24 cellular contexts compared by ENCODE assay signal in genomic region chr1:33640114-33640660, GRCh38.
DNase-seq lines count a peak whose midpoint lies in the region; ATAC-seq and TF ChIP-seq lines count a peak whose summit lies in the region.
"Had no signal": no experiment of that assay in that cellular context is flagged by ENCODE, and none has a peak within 500 bp of the region (broad histone marks: within the 10 kb centered on the region; RNA-seq: fewer than 3 reads in every experiment).

No MANE protein-coding gene starts in this region.

- TF ChIP-seq CTCF in fibroblast of lung (conservative IDR thresholded peaks at IDR 0.05 in 1 of 2, IDR thresholded peaks at IDR 0.05 in 1 of 2; ENCODE audit: low read depth in 1 of 2, low read length in 2 of 2), result no peak

- no peaks in the 10 kb centered on the region for H3K36me3 ChIP-seq in fibroblast of lung (ENCODE audit: control insufficient read depth, insufficient read depth, low read length)
- H3K36me3 ChIP-seq: brain microvascular endothelial cell, right atrium auricular region had no signal

- H3K4me2 ChIP-seq in fibroblast of lung (ENCODE audit: extremely low read depth, insufficient read depth, low read length), result no peak overlapping the region

- H3K4me3 ChIP-seq in fibroblast of lung (replicated peaks in 1 of 4; ENCODE audit: control extremely low read depth in 1 of 4, insufficient read depth in 1 of 4, low read depth in 3 of 4, low read length in 4 of 4), result no peak overlapping the region
- H3K4me3 ChIP-seq: right atrium auricular region, testis had no signal

- no peaks in the 10 kb centered on the region for H4K20me1 ChIP-seq in fibroblast of lung (ENCODE audit: control insufficient read depth, extremely low read depth, insufficient read depth, low read length)

- DNase-seq in NCI-H345 (lab: John Stamatoyannopoulos, UW) (peak; percentile 17), NCI-H345 treated with DMSO at 0.1 percent for 48 hours (lab: John Stamatoyannopoulos, UW; ENCODE audit: unreplicated experiment) (no peak), NCI-H69 (lab: John Stamatoyannopoulos, UW) (peak; percentile 7), fibroblast of lung (ENCODE audit: low read depth in 2 of 2) (peak; percentile 20), superior temporal gyrus (ENCODE audit: extremely low spot score) (peak; percentile 54)
- DNase-seq in activated CD8-positive, alpha-beta memory T cell treated with anti-CD3 and anti-CD28 coated beads for 24 hours, result no peak
- DNase-seq: activated CD8-positive, alpha-beta T cell treated with anti-CD3 and anti-CD28 coated beads, Interleukin-2, amount 10 ng/mL, durations not matched to agents 7 days and 5 days; activated naive CD4-positive, alpha-beta T cell treated with anti-CD3 and anti-CD28 coated beads, Interleukin-2, amount 50 U/mL, for 16 hours; AML-193; amniotic stem cell; brain microvascular endothelial cell; CD4-positive, alpha-beta T cell; HCEC 1CT; head of caudate nucleus; NCI-H1048; NCI-H187 treated with DMSO at 0.1 percent for 48 hours; posterior cingulate gyrus; stimulated activated CD4-positive, alpha-beta T cell treated with anti-CD3 and anti-CD28 coated beads, Interleukin-1b, Interleukin-23, amount 100 ng/mL, for 48 hours; stimulated activated naive CD8-positive, alpha-beta T cell treated with anti-CD3 and anti-CD28 coated beads, Interleukin-15, Interleukin-2, amounts not matched to agents 100 U/mL and 50 U/mL, for 24 hours; testis had no signal

- H3K27me3 ChIP-seq in fibroblast of lung (ENCODE audit: control insufficient read depth, insufficient read depth, low read length), result no peaks in the 10 kb centered on the region
- H3K27me3 ChIP-seq: brain microvascular endothelial cell, right atrium auricular region, testis had no signal

- no peak overlapping the region for H3K27ac ChIP-seq in fibroblast of lung (ENCODE audit: insufficient read depth, low read length)
- H3K27ac ChIP-seq: brain microvascular endothelial cell, right atrium auricular region, testis had no signal

- H3K79me2 ChIP-seq in fibroblast of lung (ENCODE audit: control insufficient read depth, insufficient read depth, low read length), result no peaks in the 10 kb centered on the region

- no peaks in the 10 kb centered on the region for H3K9me3 ChIP-seq in fibroblast of lung (ENCODE audit: control insufficient read depth, insufficient read depth, low read depth, low read length)
- H3K9me3 ChIP-seq: right atrium auricular region, testis had no signal

- no peak overlapping the region for H3K9ac ChIP-seq in fibroblast of lung (ENCODE audit: insufficient read depth, low read length)

- no peak for ATAC-seq in HG03159 (IDR thresholded peaks at IDR 0.05; ENCODE audit: unreplicated experiment)
- no peak for ATAC-seq in GM21390 (IDR thresholded peaks at IDR 0.05; ENCODE audit: unreplicated experiment)
- ATAC-seq: activated CD8-positive, alpha-beta T cell treated with anti-CD3 and anti-CD28 coated beads, Interleukin-2, amount 10 ng/mL, durations not matched to agents 7 days and 5 days; activated T-helper 17 cell treated with anti-CD3 and anti-CD28 coated beads, Interleukin-2, amount 50 U/mL, for 72 hours; stimulated activated naive CD8-positive, alpha-beta T cell treated with anti-CD3 and anti-CD28 coated beads, Interleukin-15, Interleukin-2, amounts not matched to agents 100 U/mL and 50 U/mL, for 24 hours had no signal

- peaks cover 2% of the 10 kb centered on the region for H3K4me1 ChIP-seq in fibroblast of lung (ENCODE audit: control insufficient read depth, extremely low read depth, insufficient read depth, low read length)
- H3K4me1 ChIP-seq: testis had no signal

- H2AFZ ChIP-seq in fibroblast of lung (ENCODE audit: low read length), result no peak overlapping the region

Comparison
In these comparisons a context has a peak if more than half of its experiments do, and no peak if none do; other contexts are left out.
1. DNase-seq: peak in NCI-H345 (single experiment), NCI-H69 (single experiment), fibroblast of lung (2 of 2) and superior temporal gyrus (single experiment); none in NCI-H345 treated with DMSO at 0.1 percent for 48 hours (single experiment) and activated CD8-positive, alpha-beta memory T cell treated with anti-CD3 and anti-CD28 coated beads for 24 hours (single experiment).